30 cellular contexts compared by ENCODE assay signal in genomic region chr18:80127635-80128034, GRCh38.
"Had no signal": no experiment of that assay in that cellular context is flagged by ENCODE, and none has a peak within 500 bp of the region (broad histone marks: within the 10 kb centered on the region; RNA-seq: fewer than 3 reads in every experiment).

No MANE protein-coding gene starts in this region.

- H3K27ac Mint-ChIP-seq: activated CD4-positive, alpha-beta memory T cell treated with anti-CD3 and anti-CD28 coated beads for 36 hours; activated CD4-positive, alpha-beta T cell treated with anti-CD3 and anti-CD28 coated beads, Interleukin-2, amount 10 ng/mL, durations not matched to agents 7 days and 5 days; activated T-cell treated with anti-CD3 and anti-CD28 coated beads, Interleukin-2, amount 50 U/mL, for 72 hours; activated T-helper 2 cell treated with anti-CD3 and anti-CD28 coated beads, Interferon-gamma antibody, Interleukin-2, Interleukin-4, amounts not matched to agents 10 μg/mL and 5 μg/mL and 100 μg/mL, durations not matched to agents 14 hours and 24 hours and 36 hours had no signal

- H3K27me3 Mint-ChIP-seq: activated CD4-positive, alpha-beta memory T cell treated with anti-CD3 and anti-CD28 coated beads for 36 hours; activated CD4-positive, alpha-beta T cell treated with anti-CD3 and anti-CD28 coated beads, Interleukin-2, amount 10 ng/mL, durations not matched to agents 7 days and 5 days had no signal

- H3K9me3 ChIP-seq: adrenal gland, Peyer's patch, SJCRH30, SK-N-SH had no signal

- DNase-seq: activated CD4-positive, alpha-beta memory T cell treated with anti-CD3 and anti-CD28 coated beads for 36 hours; activated CD4-positive, alpha-beta T cell treated with anti-CD3 and anti-CD28 coated beads, Interleukin-2, amount 10 ng/mL, durations not matched to agents 7 days and 5 days; activated CD4-positive, CD25-positive, alpha-beta regulatory T cell; activated CD8-positive, alpha-beta memory T cell treated with anti-CD3 and anti-CD28 coated beads for 24 hours; activated gamma-delta T cell treated with Interleukin-2 at 50 U/mL for 16 hours; activated naive CD4-positive, alpha-beta T cell treated with anti-CD3 and anti-CD28 coated beads, Interleukin-2, amount 50 U/mL, for 16 hours; activated T-cell treated with anti-CD3 and anti-CD28 coated beads for 4 hours; activated T-cell treated with anti-CD3 and anti-CD28 coated beads, Interleukin-2, amount 50 U/mL, for 72 hours; adrenal gland; anterior cingulate cortex; MG63; MV-4-11; NCI-H1092 treated with DMSO at 0.1 percent for 48 hours; NCI-H1417 treated with DMSO at 0.1 percent for 48 hours; NCI-H1694; NCI-H2029; NCI-H2107; NCI-H2171 treated with DMSO at 0.1 percent for 48 hours; NCI-H226; NCI-H526; NCI-H82; OCI-M1; Peyer's patch; Right ventricle myocardium superior; SJCRH30; SK-N-SH; T-helper 1 cell had no signal

- H3K9me3 Mint-ChIP-seq: activated CD4-positive, alpha-beta memory T cell treated with anti-CD3 and anti-CD28 coated beads for 36 hours; activated T-cell treated with anti-CD3 and anti-CD28 coated beads, Interleukin-2, amount 50 U/mL, for 72 hours had no signal

- ATAC-seq: activated T-cell treated with anti-CD3 and anti-CD28 coated beads, Interleukin-2, amount 50 U/mL, for 72 hours had no signal

- H3K4me3 ChIP-seq: adrenal gland, MG63, Peyer's patch, SJCRH30 had no signal

- H3K36me3 ChIP-seq: adrenal gland had no signal

- H3K27ac ChIP-seq: adrenal gland, Peyer's patch, RWPE1, SJCRH30, VCaP had no signal

- H3K4me1 ChIP-seq: adrenal gland, Peyer's patch, SJCRH30 had no signal

- H3K4me3 Mint-ChIP-seq: activated CD4-positive, alpha-beta memory T cell treated with anti-CD3 and anti-CD28 coated beads for 36 hours; activated CD4-positive, alpha-beta T cell treated with anti-CD3 and anti-CD28 coated beads, Interleukin-2, amount 10 ng/mL, durations not matched to agents 7 days and 5 days; activated T-cell treated with anti-CD3 and anti-CD28 coated beads, Interleukin-2, amount 50 U/mL, for 72 hours had no signal

- H3K27me3 ChIP-seq: adrenal gland, MG63, Peyer's patch, SJCRH30 had no signal
